In the genomic region with DNA sequence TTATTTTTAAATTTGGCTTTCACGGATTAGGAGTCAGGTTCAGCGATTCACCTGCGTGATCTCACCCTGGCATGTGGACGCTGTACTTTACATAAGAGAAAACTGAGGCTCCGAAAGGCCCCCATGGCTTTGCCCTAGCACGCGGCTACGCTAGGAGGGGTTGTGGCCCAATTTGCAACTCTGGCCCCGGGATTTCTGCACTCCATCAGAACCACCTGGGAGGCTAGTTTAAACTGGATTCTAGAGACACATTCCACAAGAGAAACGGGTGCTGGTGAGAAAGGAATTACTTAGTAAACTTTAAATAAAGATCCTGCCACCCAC, we compare ENCODE assay signal across 8 cellular contexts. TPM values are rescaled to one million over a fixed set of nuclear protein-coding genes. Genes with fewer than 3 reads are reported as not detected.
A peak's percentile ranks its signal among the peaks of the same experiment; 100 is the strongest.
DNase-seq lines count a peak whose midpoint lies in the region; ATAC-seq, FAIRE-seq and TF ChIP-seq lines count a peak whose summit lies in the region.

No MANE protein-coding gene starts in this region.

- no peak for FAIRE-seq in GM12878 (lab: Jason Lieb, UNC)

- H3K27ac ChIP-seq in cardiac muscle cell (peak overlapping the region; percentile 26), GM12878 (ENCODE audit: control insufficient read depth, insufficient read depth) (peak overlapping the region; percentile 95), mesodermal cell (ENCODE audit: low read depth, low read length, severe bottlenecking) (no peak overlapping the region), upper lobe of right lung (peak overlapping the region; percentile 95)

- in situ Hi-C loops in GM12878 (cut with MboI), result no loop called here

- peak overlapping the region; percentile 22 for H3K4me3 ChIP-seq in cardiac muscle cell
- peak overlapping the region; percentile 77 for H3K4me3 ChIP-seq in GM12878
- H3K4me3 ChIP-seq in mesodermal cell (ENCODE audit: extremely low read depth, insufficient read depth, low read length, poor library complexity, severe bottlenecking), result peak overlapping the region; percentile 32
- peak overlapping the region; percentile 75 for H3K4me3 ChIP-seq in upper lobe of right lung

- no peak for ATAC-seq in left cardiac atrium
- ATAC-seq in GM12878, result no peak
- no peak for ATAC-seq in upper lobe of right lung
- no peak for ATAC-seq in GM21515 (IDR thresholded peaks at IDR 0.05; ENCODE audit: unreplicated experiment)

- no TSS peak for BruUV-seq in GM12878 (replicated peaks; lab: Mats Ljungman, UMichigan)

- TF ChIP-seq EP300 in GM12878 (IDR thresholded peaks at IDR 0.05; ENCODE audit: borderline replicate concordance in 1 of 2, control insufficient read depth in 1 of 2, low read depth in 2 of 2, low read length in 2 of 2), result no peak

- H3K27me3 ChIP-seq in cardiac muscle cell, result peaks cover 3% of the 10 kb centered on the region
- H3K27me3 ChIP-seq in GM12878 (replicated peaks in 1 of 2; ENCODE audit: control insufficient read depth in 2 of 2, insufficient read depth in 2 of 2, low read length in 1 of 2), result no peaks in the 10 kb centered on the region
- H3K27me3 ChIP-seq in upper lobe of right lung, result no peaks in the 10 kb centered on the region

- POLR2A ChIA-PET in GM12878 (lab: Charles Lee), result interaction anchor here (1.2 to 3.8 kb wide), 4 partner anchors 15 to 63 kb away, joined by 3 to 20 read pairs (median 12); no protein-coding TSS in a partner anchor

- DNase-seq in cardiac muscle cell (ENCODE audit: low read depth in 1 of 2, low spot score in 1 of 2), result no peak
- DNase-seq in left cardiac atrium, result no peak
- no peak for DNase-seq in GM12878 (ENCODE audit: low read depth, low spot score)
- no peak for DNase-seq in upper lobe of right lung
- no peak for DNase-seq in HPDE6-E6E7 (ENCODE audit: extremely low spot score)
- no peak for DNase-seq in mucosa of gallbladder (ENCODE audit: low spot score)

- H3K9me3 ChIP-seq in cardiac muscle cell (ENCODE audit: low read depth) (no peaks in the 10 kb centered on the region), GM12878 (replicated peaks; ENCODE audit: control insufficient read depth, insufficient read depth, low read length) (no peaks in the 10 kb centered on the region), mesodermal cell (ENCODE audit: control insufficient read depth, low read length) (no peaks in the 10 kb centered on the region), upper lobe of right lung (no peaks in the 10 kb centered on the region)

- 6% methylated on average over 10 of the region's 10 CpGs for WGBS in GM12878 (ENCODE audit: insufficient coverage, insufficient replicate concordance, low lambda C conversion rate, missing lambda C conversion rate)
- WGBS in mesodermal cell (ENCODE audit: insufficient coverage in 2 of 2), 2 experiments, result 23 to 26% methylated on average over 8 to 9 of the region's 10 CpGs

- H2AFZ ChIP-seq in GM12878 (ENCODE audit: control insufficient read depth, low read depth, low read length), result no peak overlapping the region

- H3K36me3 ChIP-seq in cardiac muscle cell, result no peaks in the 10 kb centered on the region
- H3K36me3 ChIP-seq in GM12878 (ENCODE audit: control insufficient read depth in 2 of 2, insufficient read depth in 2 of 2, low read length in 1 of 2), result peaks cover 0 to 11% of the 10 kb centered on the region in 2 experiments
- peaks cover 2% of the 10 kb centered on the region for H3K36me3 ChIP-seq in mesodermal cell (ENCODE audit: control insufficient read depth, insufficient read depth, low read length)
- H3K36me3 ChIP-seq in upper lobe of right lung, result peaks cover 46% of the 10 kb centered on the region

- H3K4me2 ChIP-seq in GM12878 (ENCODE audit: control insufficient read depth, insufficient read depth), result peak overlapping the region; percentile 90

- no peak for TF ChIP-seq RAD21 in GM12878 (IDR thresholded peaks at IDR 0.05; ENCODE audit: insufficient read depth, low read depth, low read length)

- intact Hi-C loops in left cardiac atrium (cut with DNase I) (loop anchor here in 1 of 2 donors (5.0 kb wide), 1 partner anchor 32 kb away; no protein-coding TSS in a partner anchor), GM12878 (cut with micrococcal nuclease; ENCODE audit: unreplicated experiment) (no loop called here), upper lobe of right lung (cut with DNase I) (no loop called here)

- no peaks in the 10 kb centered on the region for H4K20me1 ChIP-seq in GM12878 (ENCODE audit: control insufficient read depth, insufficient read depth)

- H3K79me2 ChIP-seq in GM12878 (ENCODE audit: control insufficient read depth, insufficient read depth, low read length), result peaks cover 42% of the 10 kb centered on the region

- CTCF ChIA-PET in GM12878 (lab: Yijun Ruan, JAX), result interaction anchor here (0.9 to 7.7 kb wide), 4 partner anchors 12 to 31 kb away, joined by 3 to 109 read pairs (median 5); no protein-coding TSS in a partner anchor

- SMC1A ChIA-PET in GM12878 (lab: Charles Lee; ENCODE audit: uncharacterized antibody, unreplicated experiment), result interaction anchor here (0.6 to 7.7 kb wide), 6 partner anchors 8 to 30 kb away, joined by 3 to 115 read pairs (median 8); no protein-coding TSS in a partner anchor

- no peak for TF ChIP-seq CTCF in cardiac muscle cell (IDR thresholded peaks at IDR 0.05; ENCODE audit: low read depth, low read length)
- TF ChIP-seq CTCF in GM12878 (IDR thresholded peaks at IDR 0.05 in 2 of 3, conservative IDR thresholded peaks at IDR 0.05 in 1 of 3; ENCODE audit: control insufficient read depth in 2 of 3, extremely low read depth in 1 of 3, insufficient read depth in 1 of 3, low read depth in 3 of 3, low read length in 3 of 3), result no peak
- no peak for TF ChIP-seq CTCF in upper lobe of right lung (IDR thresholded peaks at IDR 0.05)

- TF ChIP-seq POLR2A in GM12878 (IDR thresholded peaks at IDR 0.05; ENCODE audit: low read depth, low read length), result no peak

- peak overlapping the region; percentile 87 for H3K9ac ChIP-seq in GM12878 (ENCODE audit: control insufficient read depth, insufficient read depth, low read length)

- RAD21 ChIA-PET in GM12878 (lab: Charles Lee; ENCODE audit: unreplicated experiment), result interaction anchor here (1.1 to 4.2 kb wide), 5 partner anchors 12 to 33 kb away, joined by 7 to 49 read pairs (median 12); no protein-coding TSS in a partner anchor

- peaks cover 15% of the 10 kb centered on the region for H3K4me1 ChIP-seq in cardiac muscle cell (ENCODE audit: low read depth)
- H3K4me1 ChIP-seq in GM12878 (ENCODE audit: control insufficient read depth, insufficient read depth, low read length), result peaks cover 32% of the 10 kb centered on the region
- H3K4me1 ChIP-seq in mesodermal cell (ENCODE audit: control insufficient read depth, insufficient read depth, low read length, poor library complexity, severe bottlenecking), result peaks cover 29% of the 10 kb centered on the region
- peaks cover 69% of the 10 kb centered on the region for H3K4me1 ChIP-seq in upper lobe of right lung

RNA-seq across cellular contexts. Expression of gene BCL3, which starts 6.2 kb away (rescaled TPM):
- total RNA-seq in cardiac muscle cell (10.5 and 12.4 TPM in 2 replicates), left cardiac atrium (10 to 100 TPM; 22.6 to 65.0 TPM), GM12878 (2014; rRNA removed) (5.2 and 6.5 TPM in 2 replicates), GM12878 (2014; rRNA removed; fragmentation: Illumina TruSeq; extraction: Trizol) (1.7 and 2.0 TPM in 2 replicates), GM12878 (2021) (22.7 and 26.4 TPM in 2 replicates), upper lobe of right lung (87.4 TPM), mucosa of gallbladder (44.3 TPM)
- polyA plus RNA-seq in cardiac muscle cell (15.3 and 19.5 TPM in 2 replicates), GM12878 (2011; rRNA removed) (1.7 and 2.3 TPM in 2 replicates), GM12878 (2014; fragmentation: Illumina TruSeq; extraction: Trizol) (1.0 and 4.9 TPM in 2 replicates), GM12878 (2014; fragmentation: Nextera tagmentation; extraction: Ambion mirVana) (1 to 10 TPM in 1 of 2 experiments, under 1 TPM in 1; 0.55 to 1.1 TPM), GM12878 (2014; rRNA removed) (19.2 and 25.5 TPM in 2 replicates), GM12878 (2016; fragmentation: Nextera tagmentation; extraction: Ambion mirVana) (10 to 100 TPM in 1 of 2 experiments, 1 to 10 TPM in 1; 2.3 to 17.6 TPM)
- 8.9 and 15.2 TPM in 2 replicates for total RNA-seq in GM12878 (2013; cell fraction: nucleolus; rRNA removed)
- polyA plus RNA-seq in GM12878 (2011; ENCODE audit: low read depth), result 5.6 TPM
- polyA plus RNA-seq in GM12878 (2011; cell fraction: cytosol; rRNA removed), result 6.5 and 6.9 TPM in 2 replicates
- 33.6 and 46.6 TPM in 2 replicates for polyA plus RNA-seq in GM12878 (2011; cell fraction: nucleus; rRNA removed)
- 18.8 and 19.6 TPM in 2 replicates for polyA plus RNA-seq in GM12878 (2012)
- polyA minus RNA-seq in GM12878 (2011; rRNA and poly(A)+ RNA removed), result 3.7 and 7.5 TPM in 2 replicates
- 11.7 and 18.0 TPM in 2 replicates for polyA minus RNA-seq in GM12878 (2011; cell fraction: cytosol; rRNA and poly(A)+ RNA removed)
- polyA minus RNA-seq in GM12878 (2011; cell fraction: nucleus; rRNA and poly(A)+ RNA removed), result 6.0 and 10.0 TPM in 2 replicates
- 11.8 TPM for polyA plus RNA-seq in mesodermal cell (2013, experiment 1 of 2)
- polyA plus RNA-seq in mesodermal cell (2013, experiment 2 of 2), result 10.7 TPM

RNA-seq across cellular contexts. Expression of gene CBLC, which starts 23.0 kb away (rescaled TPM):
- not detected in 2 replicates for total RNA-seq in cardiac muscle cell
- polyA plus RNA-seq in cardiac muscle cell, result 0.11 TPM in 1 of 2 replicates, not detected in the other
- not detected for total RNA-seq in left cardiac atrium
- total RNA-seq in GM12878 (2013; cell fraction: nucleolus; rRNA removed), result not detected in 2 replicates
- not detected in 2 replicates for total RNA-seq in GM12878 (2014; rRNA removed)
- not detected in 2 replicates for total RNA-seq in GM12878 (2014; rRNA removed; fragmentation: Illumina TruSeq; extraction: Trizol)
- 0.19 TPM in 1 of 2 replicates, not detected in the other for total RNA-seq in GM12878 (2021)
- polyA plus RNA-seq in GM12878 (2011; ENCODE audit: low read depth), result not detected
- polyA plus RNA-seq in GM12878 (2011; rRNA removed), result not detected in 2 replicates
- not detected in 2 replicates for polyA plus RNA-seq in GM12878 (2011; cell fraction: cytosol; rRNA removed)
- polyA plus RNA-seq in GM12878 (2011; cell fraction: nucleus; rRNA removed), result not detected in 2 replicates
- not detected in 2 replicates for polyA plus RNA-seq in GM12878 (2012)
- polyA plus RNA-seq in GM12878 (2014; fragmentation: Illumina TruSeq; extraction: Trizol), result not detected in 2 replicates
- polyA plus RNA-seq in GM12878 (2014; fragmentation: Nextera tagmentation; extraction: Ambion mirVana), result not detected
- not detected in 2 replicates for polyA plus RNA-seq in GM12878 (2014; rRNA removed)
- polyA plus RNA-seq in GM12878 (2016; fragmentation: Nextera tagmentation; extraction: Ambion mirVana), result not detected
- polyA minus RNA-seq in GM12878 (2011; rRNA and poly(A)+ RNA removed), result not detected in 2 replicates
- polyA minus RNA-seq in GM12878 (2011; cell fraction: cytosol; rRNA and poly(A)+ RNA removed), result not detected in 2 replicates
- not detected in 2 replicates for polyA minus RNA-seq in GM12878 (2011; cell fraction: nucleus; rRNA and poly(A)+ RNA removed)
- not detected for polyA plus RNA-seq in mesodermal cell (2013, experiment 1 of 2)
- polyA plus RNA-seq in mesodermal cell (2013, experiment 2 of 2), result not detected
- total RNA-seq in upper lobe of right lung, result 3.2 TPM
- total RNA-seq in mucosa of gallbladder, result 47.4 TPM

RNA-seq across cellular contexts. Expression of gene BCAM, which starts 54.2 kb away (rescaled TPM):
- total RNA-seq in cardiac muscle cell, result 338 TPM in 2 replicates
- 41.4 and 56.1 TPM in 2 replicates for polyA plus RNA-seq in cardiac muscle cell
- total RNA-seq in left cardiac atrium, result 10 to 100 TPM; 76.4 to 76.9 TPM
- not detected in 2 replicates for total RNA-seq in GM12878 (2013; cell fraction: nucleolus; rRNA removed)
- not detected in 2 replicates for total RNA-seq in GM12878 (2014; rRNA removed)
- total RNA-seq in GM12878 (2014; rRNA removed; fragmentation: Illumina TruSeq; extraction: Trizol), result not detected in 2 replicates
- total RNA-seq in GM12878 (2021), result 0.29 and 0.64 TPM in 2 replicates
- polyA plus RNA-seq in GM12878 (2011; ENCODE audit: low read depth), result not detected
- not detected in 2 replicates for polyA plus RNA-seq in GM12878 (2011; rRNA removed)
- polyA plus RNA-seq in GM12878 (2011; cell fraction: cytosol; rRNA removed), result not detected in 2 replicates
- polyA plus RNA-seq in GM12878 (2011; cell fraction: nucleus; rRNA removed), result 0.12 TPM in 1 of 2 replicates, not detected in the other
- not detected in 2 replicates for polyA plus RNA-seq in GM12878 (2012)
- polyA plus RNA-seq in GM12878 (2014; fragmentation: Illumina TruSeq; extraction: Trizol), result not detected in 2 replicates
- polyA plus RNA-seq in GM12878 (2014; fragmentation: Nextera tagmentation; extraction: Ambion mirVana), result not detected
- polyA plus RNA-seq in GM12878 (2014; rRNA removed), result not detected in 2 replicates
- polyA plus RNA-seq in GM12878 (2016; fragmentation: Nextera tagmentation; extraction: Ambion mirVana), result under 1 TPM in 1 of 2 experiments, not detected in 1; 0.10 TPM
- polyA minus RNA-seq in GM12878 (2011; rRNA and poly(A)+ RNA removed), result not detected in 2 replicates
- polyA minus RNA-seq in GM12878 (2011; cell fraction: cytosol; rRNA and poly(A)+ RNA removed), result not detected in 2 replicates
- not detected in 2 replicates for polyA minus RNA-seq in GM12878 (2011; cell fraction: nucleus; rRNA and poly(A)+ RNA removed)
- polyA plus RNA-seq in mesodermal cell (2013, experiment 1 of 2), result 18.1 TPM
- polyA plus RNA-seq in mesodermal cell (2013, experiment 2 of 2), result 14.9 TPM
- 280 TPM for total RNA-seq in upper lobe of right lung
- total RNA-seq in mucosa of gallbladder, result 75.9 TPM

RNA-seq across cellular contexts. Expression of gene CEACAM16, which starts 55.8 kb away (rescaled TPM):
- not detected in 2 replicates for total RNA-seq in cardiac muscle cell
- not detected in 2 replicates for polyA plus RNA-seq in cardiac muscle cell
- total RNA-seq in left cardiac atrium, result not detected
- total RNA-seq in GM12878 (2013; cell fraction: nucleolus; rRNA removed), result not detected in 2 replicates
- total RNA-seq in GM12878 (2014; rRNA removed), result not detected in 2 replicates
- total RNA-seq in GM12878 (2014; rRNA removed; fragmentation: Illumina TruSeq; extraction: Trizol), result not detected in 2 replicates
- not detected in 2 replicates for total RNA-seq in GM12878 (2021)
- polyA plus RNA-seq in GM12878 (2011; ENCODE audit: low read depth), result not detected
- not detected in 2 replicates for polyA plus RNA-seq in GM12878 (2011; rRNA removed)
- not detected in 2 replicates for polyA plus RNA-seq in GM12878 (2011; cell fraction: cytosol; rRNA removed)
- polyA plus RNA-seq in GM12878 (2011; cell fraction: nucleus; rRNA removed), result not detected in 2 replicates
- not detected in 2 replicates for polyA plus RNA-seq in GM12878 (2012)
- not detected in 2 replicates for polyA plus RNA-seq in GM12878 (2014; fragmentation: Illumina TruSeq; extraction: Trizol)
- not detected for polyA plus RNA-seq in GM12878 (2014; fragmentation: Nextera tagmentation; extraction: Ambion mirVana)
- polyA plus RNA-seq in GM12878 (2014; rRNA removed), result not detected in 2 replicates
- polyA plus RNA-seq in GM12878 (2016; fragmentation: Nextera tagmentation; extraction: Ambion mirVana), result not detected
- not detected in 2 replicates for polyA minus RNA-seq in GM12878 (2011; rRNA and poly(A)+ RNA removed)
- polyA minus RNA-seq in GM12878 (2011; cell fraction: cytosol; rRNA and poly(A)+ RNA removed), result not detected in 2 replicates
- polyA minus RNA-seq in GM12878 (2011; cell fraction: nucleus; rRNA and poly(A)+ RNA removed), result not detected in 2 replicates
- polyA plus RNA-seq in mesodermal cell (2013, experiment 1 of 2), result not detected
- not detected for polyA plus RNA-seq in mesodermal cell (2013, experiment 2 of 2)
- not detected for total RNA-seq in upper lobe of right lung
- total RNA-seq in mucosa of gallbladder, result 0.12 TPM

Comparison
In these comparisons a context has a peak if more than half of its experiments do, and no peak if none do; other contexts are left out.
1. H3K4me3 ChIP-seq: peak in every context shown above with its lines; median percentile 77 in GM12878; 75 in upper lobe of right lung; 32 in mesodermal cell; 22 in cardiac muscle cell.
2. RNA of gene CBLC, which starts 23.0 kb away (total RNA-seq): 47.4 TPM in mucosa of gallbladder (single experiment); 3.2 TPM in upper lobe of right lung (single experiment), not detected in left cardiac atrium, not detected in cardiac muscle cell and 0.19 TPM in GM12878; every median in the first group is over 10 times any median in the second.
3. RNA of gene BCAM, which starts 54.2 kb away (total RNA-seq): 338 TPM in cardiac muscle cell, 280 TPM in upper lobe of right lung (single experiment), 76.4 to 76.9 TPM in left cardiac atrium and 75.9 TPM in mucosa of gallbladder (single experiment); 0.29 to 0.64 TPM in GM12878; every median in the first group is over 10 times any median in the second.